Comparison of ENCODE assay signal across 1 cellular context in the genomic region with DNA sequence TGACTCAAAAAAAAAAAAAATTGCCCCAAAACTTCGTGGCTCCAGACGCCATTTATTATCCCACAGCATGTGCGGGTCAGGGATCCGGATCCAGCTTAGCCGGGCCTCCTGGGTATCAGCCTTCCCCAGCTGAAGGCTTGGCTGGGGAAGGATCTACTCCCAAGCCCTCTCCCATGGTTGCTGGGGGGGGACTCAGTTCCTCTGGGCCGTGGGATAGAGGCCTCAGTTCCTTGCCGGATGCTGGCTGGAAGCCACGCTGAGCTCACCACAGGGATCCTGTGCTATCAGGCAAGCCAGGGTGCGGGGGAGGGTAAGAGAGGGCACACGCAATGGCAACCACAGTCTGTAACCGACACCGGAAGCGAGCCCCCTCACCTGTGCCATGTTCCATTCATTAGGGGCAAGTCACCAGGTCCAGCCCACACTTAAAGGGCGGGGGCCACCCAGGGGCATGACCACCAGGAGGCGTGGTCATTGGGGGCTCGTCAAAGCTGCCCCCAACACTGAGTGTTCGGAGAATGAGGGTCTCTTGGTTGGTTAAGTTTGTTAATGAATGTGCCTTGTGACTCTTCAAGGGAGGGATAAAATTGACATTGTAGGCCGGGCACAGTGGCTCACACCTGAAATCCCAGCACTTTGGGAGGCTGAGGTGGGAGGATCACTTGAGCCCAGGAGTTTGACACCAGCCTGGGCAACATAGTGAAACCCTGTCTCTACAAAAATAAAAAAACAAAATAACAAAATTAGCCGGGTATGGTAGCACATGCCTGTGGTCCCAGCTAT.
TF ChIP-seq lines count a peak whose summit lies in the region.

No MANE protein-coding gene starts in this region.

TF ChIP-seq in IMR-90, 13 proteins besides CTCF, POLR2A, EP300 and RAD21 (continued from another document):
- TF ChIP-seq CEBPB (IDR thresholded peaks at IDR 0.05; ENCODE audit: low read depth, low read length) (no peak), MAZ (IDR thresholded peaks at IDR 0.05; ENCODE audit: borderline replicate concordance, low read depth, low read length) (peak; percentile 38; the same call in 1 of the 2 replicates), RFX5 (IDR thresholded peaks at IDR 0.05; ENCODE audit: low read depth, low read length) (no peak), FOS (IDR thresholded peaks at IDR 0.05; ENCODE audit: low read depth, low read length) (no peak), SMC3 (IDR thresholded peaks at IDR 0.05; ENCODE audit: low read depth, low read length) (no peak), MXI1 (IDR thresholded peaks at IDR 0.05; ENCODE audit: borderline replicate concordance, low read depth, low read length) (0 out of 2 replicates have a peak, but pooled peaks have one; percentile 38)
- TF ChIP-seq, protein P1, sequence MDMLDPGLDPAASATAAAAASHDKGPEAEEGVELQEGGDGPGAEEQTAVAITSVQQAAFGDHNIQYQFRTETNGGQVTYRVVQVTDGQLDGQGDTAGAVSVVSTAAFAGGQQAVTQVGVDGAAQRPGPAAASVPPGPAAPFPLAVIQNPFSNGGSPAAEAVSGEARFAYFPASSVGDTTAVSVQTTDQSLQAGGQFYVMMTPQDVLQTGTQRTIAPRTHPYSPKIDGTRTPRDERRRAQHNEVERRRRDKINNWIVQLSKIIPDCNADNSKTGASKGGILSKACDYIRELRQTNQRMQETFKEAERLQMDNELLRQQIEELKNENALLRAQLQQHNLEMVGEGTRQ (IDR thresholded peaks at IDR 0.05; ENCODE audit: low read depth, low read length), result no peak
- TF ChIP-seq, protein P2, sequence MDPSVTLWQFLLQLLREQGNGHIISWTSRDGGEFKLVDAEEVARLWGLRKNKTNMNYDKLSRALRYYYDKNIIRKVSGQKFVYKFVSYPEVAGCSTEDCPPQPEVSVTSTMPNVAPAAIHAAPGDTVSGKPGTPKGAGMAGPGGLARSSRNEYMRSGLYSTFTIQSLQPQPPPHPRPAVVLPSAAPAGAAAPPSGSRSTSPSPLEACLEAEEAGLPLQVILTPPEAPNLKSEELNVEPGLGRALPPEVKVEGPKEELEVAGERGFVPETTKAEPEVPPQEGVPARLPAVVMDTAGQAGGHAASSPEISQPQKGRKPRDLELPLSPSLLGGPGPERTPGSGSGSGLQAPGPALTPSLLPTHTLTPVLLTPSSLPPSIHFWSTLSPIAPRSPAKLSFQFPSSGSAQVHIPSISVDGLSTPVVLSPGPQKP (IDR thresholded peaks at IDR 0.05; ENCODE audit: borderline replicate concordance, low read depth, low read length), result no peak
